Comparison of ENCODE assay signal across 24 cellular contexts in the genomic region with DNA sequence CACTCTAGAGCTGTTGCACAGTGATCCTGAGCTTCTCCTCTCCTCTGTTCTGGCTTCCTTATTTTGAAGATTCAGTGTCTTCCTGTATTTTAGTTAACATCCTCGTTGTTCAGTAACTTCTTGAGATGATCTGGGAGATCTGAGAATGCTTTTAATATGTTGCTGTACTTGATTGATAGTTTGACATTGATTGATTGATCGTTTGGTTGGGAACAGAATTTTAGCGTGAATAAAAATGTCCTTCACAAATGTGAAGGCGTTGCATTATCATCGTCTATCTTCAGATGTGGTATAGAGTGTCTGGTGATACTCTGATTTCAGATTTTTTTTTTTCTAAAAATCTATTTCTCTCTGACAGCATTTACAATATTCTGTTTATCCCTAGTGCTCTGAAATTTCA.
"Had no signal": no experiment of that assay in that cellular context is flagged by ENCODE, and none has a peak within 500 bp of the region (broad histone marks: within the 10 kb centered on the region; RNA-seq: fewer than 3 reads in every experiment).

No MANE protein-coding gene starts in this region.

- H3K27me3 ChIP-seq: dorsolateral prefrontal cortex, esophagus squamous epithelium, gastrocnemius medialis, heart right ventricle, left lung had no signal

- DNase-seq: dermis blood vessel endothelial cell; dorsolateral prefrontal cortex; effector CD4-positive, alpha-beta T cell; effector memory CD8-positive, alpha-beta T cell; endodermal cell; erythroblast; esophagus squamous epithelium; foreskin fibroblast; foreskin melanocyte; gastrocnemius medialis; glutamatergic neuron; head of caudate nucleus; heart right ventricle; hippocampal formation; left cardiac atrium; left lung; left ventricle myocardium superior; mammary epithelial cell; mesendoderm; midbrain had no signal

- H3K36me3 ChIP-seq: esophagus squamous epithelium, gastrocnemius medialis, heart right ventricle, left lung had no signal

- H3K4me1 ChIP-seq: esophagus squamous epithelium, left lung had no signal

- H3K4me3 ChIP-seq: coronary artery, dorsolateral prefrontal cortex, esophagus squamous epithelium, gastrocnemius medialis, heart right ventricle, left lung, lung had no signal

- H3K9me3 ChIP-seq: esophagus squamous epithelium, gastrocnemius medialis, heart right ventricle, left lung had no signal

- ATAC-seq: effector memory CD8-positive, alpha-beta T cell; esophagus mucosa; gastrocnemius medialis; heart right ventricle; left cardiac atrium; left lung; left ventricle myocardium superior had no signal

- H3K27ac ChIP-seq: coronary artery, dorsolateral prefrontal cortex, epithelial cell of prostate, esophagus squamous epithelium, gastrocnemius medialis, heart right ventricle, left lung had no signal
